32 cellular contexts compared by ENCODE assay signal in the genomic region with DNA sequence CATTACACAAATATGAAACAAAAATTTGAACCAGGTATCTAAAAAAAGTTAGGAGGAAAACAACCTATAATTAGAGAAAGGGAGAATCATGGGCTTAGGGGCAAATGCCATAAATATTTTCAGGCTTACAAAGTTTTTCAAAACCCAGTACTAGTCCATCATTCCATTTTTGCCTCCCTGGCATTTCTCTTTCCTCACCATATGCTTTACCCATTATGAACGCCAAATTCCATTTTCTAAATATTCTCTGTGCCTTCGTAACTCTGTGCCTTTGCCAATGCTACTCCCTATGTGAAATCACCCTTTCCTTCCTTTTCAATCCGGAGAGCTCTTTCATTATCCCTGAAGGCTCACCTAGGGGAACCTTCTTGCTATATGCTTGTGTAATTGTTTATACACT.
"Had no signal": no experiment of that assay in that cellular context is flagged by ENCODE, and none has a peak within 500 bp of the region (broad histone marks: within the 10 kb centered on the region; RNA-seq: fewer than 3 reads in every experiment).

No MANE protein-coding gene starts in this region.

- H3K36me3 Mint-ChIP-seq: activated naive CD4-positive, alpha-beta T cell treated with anti-CD3 and anti-CD28 coated beads, Interleukin-2, amount 50 U/mL, for 24 hours; activated naive CD8-positive, alpha-beta T cell treated with anti-CD3 and anti-CD28 coated beads, Interleukin-2, amount 10 ng/mL, durations not matched to agents 7 days and 5 days had no signal

- H3K36me3 ChIP-seq: brain microvascular endothelial cell, WERI-Rb-1 had no signal

- FAIRE-seq: astrocyte, bronchial epithelial cell, frontal cortex had no signal

- H3K27ac ChIP-seq: brain microvascular endothelial cell, coronary artery, WERI-Rb-1 had no signal

- H3K27me3 ChIP-seq: brain microvascular endothelial cell had no signal

- ATAC-seq: activated CD4-positive, CD25-positive, alpha-beta regulatory T cell treated with anti-CD3 and anti-CD28 coated beads, Interleukin-2, amount 50 U/mL, for 24 hours; activated CD8-positive, alpha-beta T cell treated with anti-CD3 and anti-CD28 coated beads for 36 hours; activated T-cell treated with anti-CD3 and anti-CD28 coated beads, Interleukin-2, amount 50 U/mL, for 4 hours; activated T-helper 17 cell treated with anti-CD3 and anti-CD28 coated beads, Interleukin-2, amount 50 U/mL, for 72 hours; esophagus mucosa; T-helper 17 cell had no signal

- H3K4me3 ChIP-seq: coronary artery, dorsolateral prefrontal cortex had no signal

- H3K27ac Mint-ChIP-seq: activated B cell treated with CpG ODN at 0.5 μM for 24 hours; activated CD8-positive, alpha-beta T cell treated with anti-CD3 and anti-CD28 coated beads for 36 hours; activated naive CD4-positive, alpha-beta T cell treated with anti-CD3 and anti-CD28 coated beads for 36 hours; activated naive CD4-positive, alpha-beta T cell treated with anti-CD3 and anti-CD28 coated beads, Interleukin-2, amount 50 U/mL, for 24 hours; activated naive CD8-positive, alpha-beta T cell treated with anti-CD3 and anti-CD28 coated beads, Interleukin-2, amount 10 ng/mL, durations not matched to agents 7 days and 5 days; activated T-helper 17 cell treated with anti-CD3 and anti-CD28 coated beads, Interleukin-2, amount 50 U/mL, for 72 hours; dendritic cell treated with granulocyte-macrophage colony-stimulating factor and Interleukin-4, amounts not matched to agents 40 ng/mL and 50 ng/mL, for 4 days; endodermal cell; T-helper 17 cell; T-helper 2 cell treated with Interferon-gamma antibody and Interleukin-4, amounts not matched to agents 5 μg/mL and 100 μg/mL, for 36 hours had no signal

- DNase-seq: activated B cell treated with CpG ODN at 0.5 μM for 24 hours; activated CD4-positive, alpha-beta T cell treated with anti-CD3 and anti-CD28 coated beads for 48 hours; activated CD4-positive, alpha-beta T cell treated with anti-CD3 and anti-CD28 coated beads, Interleukin-2, amount 50 U/mL, for 1 hour; activated CD4-positive, alpha-beta T cell treated with anti-CD3 and anti-CD28 coated beads, Interleukin-2, amount 50 U/mL, for 48 hours; activated CD8-positive, alpha-beta memory T cell treated with anti-CD3 and anti-CD28 coated beads for 24 hours; activated CD8-positive, alpha-beta T cell treated with anti-CD3 and anti-CD28 coated beads for 36 hours; activated effector memory CD4-positive, alpha-beta T cell treated with anti-CD3 and anti-CD28 coated beads, Interleukin-2, amount 50 U/mL, for 16 hours; activated naive CD4-positive, alpha-beta T cell treated with anti-CD3 and anti-CD28 coated beads for 36 hours; activated naive CD8-positive, alpha-beta T cell treated with anti-CD3 and anti-CD28 coated beads, Interleukin-2, amount 10 ng/mL, durations not matched to agents 7 days and 5 days; activated T-cell treated with anti-CD3 and anti-CD28 coated beads, Interleukin-2, amount 50 U/mL, for 4 hours; anterior cingulate cortex; brain microvascular endothelial cell; effector memory CD4-positive, alpha-beta T cell; endodermal cell; foreskin fibroblast; head of caudate nucleus; T-helper 1 cell; T-helper 17 cell; T1000; WERI-Rb-1 had no signal

- H3K9me3 Mint-ChIP-seq: activated T-helper 17 cell treated with anti-CD3 and anti-CD28 coated beads, Interleukin-2, amount 50 U/mL, for 72 hours; central memory CD8-positive, alpha-beta T cell had no signal
